12 cellular contexts compared by ENCODE assay signal in genomic region chr1:110616587-110616986, GRCh38. TPM values are rescaled to one million over a fixed set of nuclear protein-coding genes. Genes with fewer than 3 reads are reported as not detected.
A peak's percentile ranks its signal among the peaks of the same experiment; 100 is the strongest.
DNase-seq lines count a peak whose midpoint lies in the region; ATAC-seq and TF ChIP-seq lines count a peak whose summit lies in the region.
"Had no signal": no experiment of that assay in that cellular context is flagged by ENCODE, and none has a peak within 500 bp of the region (broad histone marks: within the 10 kb centered on the region; RNA-seq: fewer than 3 reads in every experiment).

No MANE protein-coding gene starts in this region.

- POLR2A ChIA-PET in HEK293 (lab: Yijun Ruan, JAX), result no interaction called here
- POLR2A ChIA-PET in naive thymus-derived CD8-positive, alpha-beta T cell (lab: Charles Lee), result interaction anchor here (3.3 kb wide), 1 partner anchor 10 kb away, joined by 13 read pairs; the partner anchor contains the start of gene KCNA2

- H3K4me1 Mint-ChIP-seq in natural killer cell, result peaks cover 22 to 27% of the 10 kb centered on the region in 2 donors
- peaks cover 29 to 50% (median 38%) of the 10 kb centered on the region in 4 donors for H3K4me1 Mint-ChIP-seq in naive thymus-derived CD8-positive, alpha-beta T cell

- no peak overlapping the region for H3K27ac ChIP-seq in HEK293 (ENCODE audit: extremely low read depth, low read depth, low read length)
- H3K27ac ChIP-seq: Peyer's patch had no signal

- H3K27me3 Mint-ChIP-seq in natural killer cell (ENCODE audit: low read depth in 2 of 2), result peaks cover 31 to 47% of the 10 kb centered on the region in 2 donors
- no peaks in the 10 kb centered on the region for H3K27me3 Mint-ChIP-seq in naive thymus-derived CD8-positive, alpha-beta T cell

- DNase-seq in COR-L47 (lab: John Stamatoyannopoulos, UW) (peak; percentile 65), NCI-H774 (lab: John Stamatoyannopoulos, UW) (peak; percentile 57), foreskin fibroblast (peak; percentile 19 to 42), cerebellar nuclear complex (lab: John Stamatoyannopoulos, UW) (no peak), natural killer cell (no peak)
- DNase-seq in naive thymus-derived CD8-positive, alpha-beta T cell, result no peak
- DNase-seq: activated CD4-positive, alpha-beta T cell treated with anti-CD3 and anti-CD28 coated beads, Interleukin-2, amount 50 U/mL, for 1 hour; Peyer's patch had no signal

- H3K36me3 Mint-ChIP-seq in natural killer cell, result no peaks in the 10 kb centered on the region
- H3K36me3 Mint-ChIP-seq in naive thymus-derived CD8-positive, alpha-beta T cell, result no peaks in the 10 kb centered on the region

- no peaks in the 10 kb centered on the region for H3K36me3 ChIP-seq in HEK293 (ENCODE audit: control insufficient read depth in 2 of 2, insufficient read depth in 1 of 2, low read length in 2 of 2)
- H3K36me3 ChIP-seq: HAP-1, Peyer's patch had no signal

- no peak for ATAC-seq in natural killer cell
- no peak for ATAC-seq in naive thymus-derived CD8-positive, alpha-beta T cell
- no peak for ATAC-seq in HG03175 (IDR thresholded peaks at IDR 0.05; ENCODE audit: unreplicated experiment)

- H3K4me3 ChIP-seq in HEK293 (ENCODE audit: low read depth, low read length), result no peak overlapping the region
- H3K4me3 ChIP-seq in foreskin fibroblast (ENCODE audit: low read depth in 1 of 2, low read length in 2 of 2), result no peak overlapping the region
- H3K4me3 ChIP-seq: HAP-1, Peyer's patch had no signal

- no peak for TF ChIP-seq CTCF in HEK293 (tag by site-specific recombination; IDR thresholded peaks at IDR 0.05)
- no peak for TF ChIP-seq CTCF in foreskin fibroblast (IDR thresholded peaks at IDR 0.05; ENCODE audit: low read depth, low read length)
- TF ChIP-seq CTCF in natural killer cell (IDR thresholded peaks at IDR 0.05), result no peak

- H3K4me1 ChIP-seq in HEK293 (ENCODE audit: control insufficient read depth, insufficient read depth, low read length), result no peaks in the 10 kb centered on the region

- H3K4me3 Mint-ChIP-seq in natural killer cell, result no peak overlapping the region
- H3K4me3 Mint-ChIP-seq in naive thymus-derived CD8-positive, alpha-beta T cell, result no peak overlapping the region

- CTCF ChIA-PET in HEK293 (lab: Yijun Ruan, JAX), result interaction anchor here (0.6 to 8.5 kb wide), 16 partner anchors 9 to 324 kb away, joined by 3 to 159 read pairs (median 4); partner anchors contain the start of genes KCNA10 and KCNA2

- no peaks in the 10 kb centered on the region for H3K9me3 ChIP-seq in HEK293 (ENCODE audit: control insufficient read depth, insufficient read depth, low read depth, low read length)
- H3K9me3 ChIP-seq: HAP-1, Peyer's patch had no signal

- H3K9me3 Mint-ChIP-seq in natural killer cell, result no peaks in the 10 kb centered on the region
- H3K9me3 Mint-ChIP-seq in naive thymus-derived CD8-positive, alpha-beta T cell, result peaks cover 0 to 2% (median 0%) of the 10 kb centered on the region in 9 donors

- intact Hi-C loops in natural killer cell (cut with micrococcal nuclease), result no loop called here

- no peak overlapping the region for H3K27ac Mint-ChIP-seq in natural killer cell
- peak overlapping the region in 2 of 10 donors; percentile 15 to 33 for H3K27ac Mint-ChIP-seq in naive thymus-derived CD8-positive, alpha-beta T cell

TF ChIP-seq in HEK293, 187 proteins besides CTCF, POLR2A, EP300 and RAD21:
- 0 out of 2 replicates have a peak, but pooled peaks have one; percentile 20 for TF ChIP-seq PATZ1 (tag by site-specific recombination; IDR thresholded peaks at IDR 0.05)
- TF ChIP-seq ZNF366 (tag by site-specific recombination; conservative IDR thresholded peaks at IDR 0.05), result no peak
- TF ChIP-seq ZNF670 (tag by site-specific recombination; IDR thresholded peaks at IDR 0.05; ENCODE audit: low read depth), result no peak
- peak; percentile 40; the same call in 1 of the 2 replicates for TF ChIP-seq ZIC2 (tag by site-specific recombination; IDR thresholded peaks at IDR 0.05)
- peak; percentile 91 for TF ChIP-seq GLIS1 (tag by site-specific recombination; IDR thresholded peaks at IDR 0.05)
- TF ChIP-seq ZBTB11 (tag by site-specific recombination; conservative IDR thresholded peaks at IDR 0.05; ENCODE audit: low read depth), result peak; percentile 57
- no peak for TF ChIP-seq ZBTB17 (tag by site-specific recombination; IDR thresholded peaks at IDR 0.05)
- peak; percentile 40; the same call in 1 of the 2 replicates for TF ChIP-seq SCRT2 (tag by site-specific recombination; IDR thresholded peaks at IDR 0.05)
- TF ChIP-seq ZBTB20 (tag by site-specific recombination; IDR thresholded peaks at IDR 0.05), result peak; percentile 51; the same call in 1 of the 2 replicates
- TF ChIP-seq ZNF266 (tag by site-specific recombination; IDR thresholded peaks at IDR 0.05; ENCODE audit: low read depth), result no peak
- TF ChIP-seq ZNF830 (tag by site-specific recombination; IDR thresholded peaks at IDR 0.05; ENCODE audit: low read depth), result no peak
- TF ChIP-seq ZNF571 (tag by site-specific recombination; IDR thresholded peaks at IDR 0.05), result no peak
- 0 out of 2 replicates have a peak, but pooled peaks have one; percentile 17 for TF ChIP-seq SP7 (tag by site-specific recombination; IDR thresholded peaks at IDR 0.05)
- TF ChIP-seq OSR2 (tag by site-specific recombination; IDR thresholded peaks at IDR 0.05), result no peak
- peak; percentile 69; the same call in 1 of the 2 replicates for TF ChIP-seq ZNF660 (tag by site-specific recombination; IDR thresholded peaks at IDR 0.05)
- peak; percentile 29; the same call in 1 of the 2 replicates for TF ChIP-seq GLIS2 (tag by site-specific recombination; IDR thresholded peaks at IDR 0.05)
- TF ChIP-seq ZEB2 (tag by site-specific recombination; IDR thresholded peaks at IDR 0.05), result no peak

RNA-seq across cellular contexts. Expression of gene KCNA2, which starts 10.4 kb away (rescaled TPM):
- 1 to 10 TPM in 1 of 3 donors, under 1 TPM in 2; 0.07 to 2.6 (median 0.26) TPM for total RNA-seq in natural killer cell
- under 1 TPM; 0.22 to 0.23 TPM for total RNA-seq in naive thymus-derived CD8-positive, alpha-beta T cell
- not detected for polyA plus RNA-seq in naive thymus-derived CD8-positive, alpha-beta T cell
- total RNA-seq: kidney epithelial cell had no signal

RNA-seq across cellular contexts. Expression of gene KCNA3, which starts 58.2 kb away (rescaled TPM):
- total RNA-seq in natural killer cell, result 10 to 100 TPM; 19.7 to 36.2 (median 30.3) TPM
- total RNA-seq in naive thymus-derived CD8-positive, alpha-beta T cell, result 10 to 100 TPM; 74.7 to 78.7 TPM
- 10 to 100 TPM; 55.6 to 67.9 (median 66.4) TPM for polyA plus RNA-seq in naive thymus-derived CD8-positive, alpha-beta T cell

Comparison
In these comparisons a context has a peak if more than half of its experiments do, and no peak if none do; other contexts are left out.
1. DNase-seq: peak in COR-L47 (single experiment), NCI-H774 (single experiment) and foreskin fibroblast (2 of 2); none in cerebellar nuclear complex (0 of 2), natural killer cell (single experiment) and naive thymus-derived CD8-positive, alpha-beta T cell (0 of 10).